In genomic region chr1:240692339-240692705, GRCh38 we compare ENCODE assay signal across 19 cellular contexts.
"Had no signal": no experiment of that assay in that cellular context is flagged by ENCODE, and none has a peak within 500 bp of the region (broad histone marks: within the 10 kb centered on the region; RNA-seq: fewer than 3 reads in every experiment).

No MANE protein-coding gene starts in this region.

- H3K27ac ChIP-seq: body of pancreas, cardiac muscle cell, foreskin keratinocyte, hepatocyte, ovary, psoas muscle, stomach, suprapubic skin, tibial nerve, uterus had no signal

- DNase-seq: activated CD4-positive, alpha-beta T cell treated with anti-CD3 and anti-CD28 coated beads for 1 hour; activated gamma-delta T cell treated with Interleukin-2 at 50 U/mL for 16 hours; effector CD4-positive, alpha-beta T cell; erythroblast; foreskin keratinocyte; natural killer cell; stimulated activated CD4-positive, alpha-beta T cell treated with anti-CD3 and anti-CD28 coated beads, Interleukin-2, amount 100 ng/mL, for 24 hours had no signal

- H3K9me3 ChIP-seq: body of pancreas, ovary, psoas muscle, stomach, suprapubic skin, tibial nerve, uterus had no signal

- ATAC-seq: body of pancreas; foreskin keratinocyte; right cardiac atrium; stimulated activated effector memory CD8-positive, alpha-beta T cell treated with anti-CD3 and anti-CD28 coated beads, Interleukin-12 subunit alpha, Interleukin-12 subunit beta, amount 100 ng/mL, for 72 hours had no signal

- H3K27me3 ChIP-seq: body of pancreas, cardiac muscle cell, foreskin keratinocyte, ovary, stomach, suprapubic skin, tibial nerve, uterus had no signal

- H3K36me3 ChIP-seq: cardiac muscle cell, ovary, stomach, suprapubic skin, tibial nerve, uterus had no signal

- H2AFZ ChIP-seq: hepatocyte had no signal

- H3K79me2 ChIP-seq: hepatocyte had no signal

- H3K4me3 ChIP-seq: body of pancreas, cardiac muscle cell, hepatocyte, lung, ovary, psoas muscle, stomach, suprapubic skin, tibial nerve, uterus had no signal

- H3K4me1 ChIP-seq: body of pancreas, foreskin keratinocyte, psoas muscle, suprapubic skin, tibial nerve, uterus had no signal
